ENCODE assay signal across 10 cellular contexts in the genomic region with DNA sequence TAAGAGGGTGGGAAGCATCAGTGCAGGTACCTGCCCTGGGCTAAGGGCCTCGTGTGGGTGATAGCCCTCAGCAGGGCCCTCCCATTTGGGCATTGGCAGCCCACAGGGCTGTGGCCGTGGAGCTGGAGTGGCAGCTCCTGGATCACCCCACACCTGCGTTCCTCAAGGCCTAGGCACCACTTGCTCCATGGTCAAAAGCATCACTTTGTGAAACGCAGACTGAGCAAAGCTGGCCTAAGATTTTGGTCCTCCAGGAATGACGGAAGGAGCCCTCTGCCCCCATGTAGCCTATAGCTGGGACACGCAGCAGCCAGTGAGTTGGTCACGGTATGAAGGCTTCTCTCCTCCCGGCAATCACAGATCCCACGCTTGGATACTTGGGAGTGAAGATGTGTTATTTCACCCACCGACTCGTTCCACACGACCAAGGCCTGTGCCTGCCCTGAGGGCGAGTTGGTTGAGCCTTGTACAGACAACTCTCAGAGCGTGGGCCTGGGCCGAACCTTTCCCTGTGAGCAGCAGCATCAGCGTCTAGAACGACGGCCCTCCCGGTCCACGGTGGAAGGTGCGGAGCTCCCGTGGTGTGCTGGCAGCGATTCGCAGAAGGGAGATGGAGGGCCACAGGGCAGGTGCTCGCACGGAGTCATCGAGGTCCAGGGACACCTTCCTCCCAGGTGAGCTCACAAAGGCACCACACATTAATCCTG. TPM values are rescaled to one million over a fixed set of nuclear protein-coding genes. Genes with fewer than 3 reads are reported as not detected.
DNase-seq lines count a peak whose midpoint lies in the region; ATAC-seq and TF ChIP-seq lines count a peak whose summit lies in the region.
"Had no signal": no experiment of that assay in that cellular context is flagged by ENCODE, and none has a peak within 500 bp of the region (broad histone marks: within the 10 kb centered on the region; RNA-seq: fewer than 3 reads in every experiment).

No MANE protein-coding gene starts in this region.

- H3K9me3 Mint-ChIP-seq in activated CD8-positive, alpha-beta memory T cell treated with anti-CD3 and anti-CD28 coated beads, Interleukin-2, amount 10 ng/mL, durations not matched to agents 7 days and 5 days (ENCODE audit: low read depth) = peaks cover 13% of the 10 kb centered on the region
- peaks cover 29% of the 10 kb centered on the region for H3K9me3 Mint-ChIP-seq in dendritic cell treated with granulocyte-macrophage colony-stimulating factor and Interleukin-4, amounts not matched to agents 40 ng/mL and 50 ng/mL, for 4 days
- H3K9me3 Mint-ChIP-seq in naive B cell = peaks cover 0 to 35% (median 15%) of the 10 kb centered on the region in 7 donors
- peaks cover 6% of the 10 kb centered on the region for H3K9me3 Mint-ChIP-seq in activated T-helper 17 cell treated with anti-CD3 and anti-CD28 coated beads, Interleukin-2, amount 50 U/mL, for 72 hours

- no peak overlapping the region for H3K4me3 Mint-ChIP-seq in activated CD8-positive, alpha-beta memory T cell treated with anti-CD3 and anti-CD28 coated beads, Interleukin-2, amount 10 ng/mL, durations not matched to agents 7 days and 5 days
- no peak overlapping the region for H3K4me3 Mint-ChIP-seq in dendritic cell treated with granulocyte-macrophage colony-stimulating factor and Interleukin-4, amounts not matched to agents 40 ng/mL and 50 ng/mL, for 4 days
- H3K4me3 Mint-ChIP-seq in naive B cell = peak overlapping the region in 5 of 8 donors; percentile 12 to 65 (median 24)
- H3K4me3 Mint-ChIP-seq in activated T-helper 17 cell treated with anti-CD3 and anti-CD28 coated beads, Interleukin-2, amount 50 U/mL, for 72 hours = no peak overlapping the region

- CTCF ChIA-PET in activated CD8-positive, alpha-beta memory T cell treated with anti-CD3 and anti-CD28 coated beads, Interleukin-2, amount 10 ng/mL, durations not matched to agents 7 days and 5 days (lab: Charles Lee) = interaction anchor here (1.0 to 1.3 kb wide), 4 partner anchors 19 to 30 kb away, joined by 3 to 11 read pairs (median 4); no protein-coding TSS in a partner anchor

- intact Hi-C loops in dendritic cell treated with granulocyte-macrophage colony-stimulating factor and Interleukin-4, amounts not matched to agents 40 ng/mL and 50 ng/mL, for 4 days (cut with micrococcal nuclease) = loop anchor here (2.0 to 10.0 kb wide), 3 partner anchors 488 to 1389 kb away; partner anchors contain the start of genes AFDN, C6orf120, DYNLT2 and ERMARD

- no peak for TF ChIP-seq POLR2A in upper lobe of left lung (IDR thresholded peaks at IDR 0.05)

- H3K27ac Mint-ChIP-seq in activated CD8-positive, alpha-beta memory T cell treated with anti-CD3 and anti-CD28 coated beads, Interleukin-2, amount 10 ng/mL, durations not matched to agents 7 days and 5 days = no peak overlapping the region
- H3K27ac Mint-ChIP-seq in dendritic cell treated with granulocyte-macrophage colony-stimulating factor and Interleukin-4, amounts not matched to agents 40 ng/mL and 50 ng/mL, for 4 days = peak overlapping the region; percentile 91
- peak overlapping the region in 1 of 6 donors; percentile 78 for H3K27ac Mint-ChIP-seq in naive B cell
- H3K27ac Mint-ChIP-seq in activated T-helper 17 cell treated with anti-CD3 and anti-CD28 coated beads, Interleukin-2, amount 50 U/mL, for 72 hours = no peak overlapping the region

- ATAC-seq in activated CD8-positive, alpha-beta memory T cell treated with anti-CD3 and anti-CD28 coated beads, Interleukin-2, amount 10 ng/mL, durations not matched to agents 7 days and 5 days = no peak
- no peak for ATAC-seq in naive B cell (ENCODE audit: low read depth in 2 of 2)
- ATAC-seq in upper lobe of left lung (ENCODE audit: low FRiP score in 2 of 2) = peak; percentile 4 to 12
- ATAC-seq in HG02571 (IDR thresholded peaks at IDR 0.05; ENCODE audit: unreplicated experiment) = no peak
- ATAC-seq in activated T-helper 17 cell treated with anti-CD3 and anti-CD28 coated beads, Interleukin-2, amount 50 U/mL, for 72 hours (replicated peaks) = no peak

- H3K27me3 Mint-ChIP-seq in activated CD8-positive, alpha-beta memory T cell treated with anti-CD3 and anti-CD28 coated beads, Interleukin-2, amount 10 ng/mL, durations not matched to agents 7 days and 5 days = no peaks in the 10 kb centered on the region
- no peaks in the 10 kb centered on the region for H3K27me3 Mint-ChIP-seq in dendritic cell treated with granulocyte-macrophage colony-stimulating factor and Interleukin-4, amounts not matched to agents 40 ng/mL and 50 ng/mL, for 4 days
- H3K27me3 Mint-ChIP-seq in naive B cell = peaks cover 0 to 10% (median 4%) of the 10 kb centered on the region in 3 donors
- no peaks in the 10 kb centered on the region for H3K27me3 Mint-ChIP-seq in activated T-helper 17 cell treated with anti-CD3 and anti-CD28 coated beads, Interleukin-2, amount 50 U/mL, for 72 hours

- peaks cover 23% of the 10 kb centered on the region for H3K36me3 Mint-ChIP-seq in activated CD8-positive, alpha-beta memory T cell treated with anti-CD3 and anti-CD28 coated beads, Interleukin-2, amount 10 ng/mL, durations not matched to agents 7 days and 5 days
- H3K36me3 Mint-ChIP-seq in dendritic cell treated with granulocyte-macrophage colony-stimulating factor and Interleukin-4, amounts not matched to agents 40 ng/mL and 50 ng/mL, for 4 days (ENCODE audit: low read depth) = peaks cover 7% of the 10 kb centered on the region
- H3K36me3 Mint-ChIP-seq in naive B cell = peaks cover 5 to 48% of the 10 kb centered on the region in 2 donors
- no peaks in the 10 kb centered on the region for H3K36me3 Mint-ChIP-seq in activated T-helper 17 cell treated with anti-CD3 and anti-CD28 coated beads, Interleukin-2, amount 50 U/mL, for 72 hours (ENCODE audit: low read depth)

- peak overlapping the region; percentile 71 to 89 (median 83) for H3K27ac ChIP-seq in upper lobe of left lung

- TF ChIP-seq EP300 in upper lobe of left lung (IDR thresholded peaks at IDR 0.05) = no peak

- H3K9me3 ChIP-seq in upper lobe of left lung = no peaks in the 10 kb centered on the region

- no peaks in the 10 kb centered on the region for H3K36me3 ChIP-seq in upper lobe of left lung

- H3K4me1 ChIP-seq in upper lobe of left lung = peaks cover 5 to 23% (median 13%) of the 10 kb centered on the region in 4 donors

- H3K4me3 ChIP-seq in upper lobe of left lung = peak overlapping the region in 1 of 4 donors; percentile 44

- no peaks in the 10 kb centered on the region for H3K27me3 ChIP-seq in upper lobe of left lung

- H3K4me1 Mint-ChIP-seq in activated CD8-positive, alpha-beta memory T cell treated with anti-CD3 and anti-CD28 coated beads, Interleukin-2, amount 10 ng/mL, durations not matched to agents 7 days and 5 days = peaks cover 24% of the 10 kb centered on the region
- peaks cover 17% of the 10 kb centered on the region for H3K4me1 Mint-ChIP-seq in dendritic cell treated with granulocyte-macrophage colony-stimulating factor and Interleukin-4, amounts not matched to agents 40 ng/mL and 50 ng/mL, for 4 days (ENCODE audit: low read depth)
- peaks cover 0 to 17% (median 12%) of the 10 kb centered on the region in 3 donors for H3K4me1 Mint-ChIP-seq in naive B cell
- H3K4me1 Mint-ChIP-seq in activated T-helper 17 cell treated with anti-CD3 and anti-CD28 coated beads, Interleukin-2, amount 50 U/mL, for 72 hours = peaks cover 9% of the 10 kb centered on the region

- TF ChIP-seq CTCF in upper lobe of left lung (IDR thresholded peaks at IDR 0.05) = no peak

- peak; percentile 39 for DNase-seq in activated CD8-positive, alpha-beta memory T cell treated with anti-CD3 and anti-CD28 coated beads, Interleukin-2, amount 10 ng/mL, durations not matched to agents 7 days and 5 days
- no peak for DNase-seq in activated CD8-positive, alpha-beta memory T cell treated with anti-CD3 and anti-CD28 coated beads for 24 hours
- DNase-seq in naive B cell (no peak), upper lobe of left lung (peak in 1 of 2 donors; percentile 68), AG20443 (ENCODE audit: low spot score) (no peak)
- DNase-seq: NCI-H510A; stimulated activated CD4-positive, alpha-beta T cell treated with anti-CD3 and anti-CD28 coated beads, Interleukin-15, amount 100 ng/mL, for 24 hours had no signal

- 97 to 99% methylated on average over 20 to 27 of the region's 27 CpGs for WGBS in upper lobe of left lung, 2 donors

RNA-seq across cellular contexts. Expression of gene THBS2, which starts 39.7 kb away (rescaled TPM):
- not detected for total RNA-seq in activated CD8-positive, alpha-beta memory T cell treated with anti-CD3 and anti-CD28 coated beads, Interleukin-2, amount 10 ng/mL, durations not matched to agents 7 days and 5 days
- polyA plus RNA-seq in naive B cell (ENCODE audit: low read depth in 6 of 6) = under 1 TPM in 4 of 6 donors, not detected in 2; 0.05 to 0.13 (median 0.07) TPM
- 10 to 100 TPM in 5 of 6 donors, 1 to 10 TPM in 1; 5.3 to 43.2 (median 17.3) TPM for total RNA-seq in upper lobe of left lung
- total RNA-seq in activated T-helper 17 cell treated with anti-CD3 and anti-CD28 coated beads, Interleukin-2, amount 50 U/mL, for 72 hours = not detected

Comparison
In these comparisons a context has a peak if more than half of its experiments do, and no peak if none do; other contexts are left out.
1. ATAC-seq: peak in upper lobe of left lung (2 of 2); none in activated CD8-positive, alpha-beta memory T cell treated with anti-CD3 and anti-CD28 coated beads, Interleukin-2, amount 10 ng/mL, durations not matched to agents 7 days and 5 days (single experiment), naive B cell (0 of 2), HG02571 (single experiment) and activated T-helper 17 cell treated with anti-CD3 and anti-CD28 coated beads, Interleukin-2, amount 50 U/mL, for 72 hours (single experiment).
2. H3K4me3 Mint-ChIP-seq: peak in naive B cell (5 of 8); none in activated CD8-positive, alpha-beta memory T cell treated with anti-CD3 and anti-CD28 coated beads, Interleukin-2, amount 10 ng/mL, durations not matched to agents 7 days and 5 days (single experiment), dendritic cell treated with granulocyte-macrophage colony-stimulating factor and Interleukin-4, amounts not matched to agents 40 ng/mL and 50 ng/mL, for 4 days (single experiment) and activated T-helper 17 cell treated with anti-CD3 and anti-CD28 coated beads, Interleukin-2, amount 50 U/mL, for 72 hours (single experiment).
3. RNA of gene THBS2, which starts 39.7 kb away (total RNA-seq): 5.3 to 43.2 TPM in upper lobe of left lung; not detected in activated CD8-positive, alpha-beta memory T cell treated with anti-CD3 and anti-CD28 coated beads, Interleukin-2, amount 10 ng/mL, durations not matched to agents 7 days and 5 days and not detected in activated T-helper 17 cell treated with anti-CD3 and anti-CD28 coated beads, Interleukin-2, amount 50 U/mL, for 72 hours; every median in the first group is over 4 times any median in the second.